In the genomic region with DNA sequence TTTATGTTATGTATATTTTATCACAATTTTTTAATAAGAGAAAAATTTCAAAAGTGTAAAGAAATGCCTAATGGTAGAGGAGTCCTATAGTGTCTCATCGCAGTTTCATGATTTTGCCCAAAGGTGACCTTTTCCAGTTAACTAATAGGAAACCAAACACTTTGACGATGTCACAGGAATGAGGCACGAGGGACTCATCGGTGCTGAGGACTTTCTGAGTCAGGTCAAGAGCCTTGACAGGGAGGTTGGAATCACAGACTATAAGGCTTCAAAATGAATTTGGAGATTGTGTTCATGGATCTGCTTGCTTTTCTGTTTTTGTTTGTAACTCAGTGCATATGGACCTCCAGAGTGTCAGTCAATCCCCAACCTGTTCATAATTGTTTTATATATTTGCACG, we compare ENCODE assay signal across 24 cellular contexts.
"Had no signal": no experiment of that assay in that cellular context is flagged by ENCODE, and none has a peak within 500 bp of the region (broad histone marks: within the 10 kb centered on the region; RNA-seq: fewer than 3 reads in every experiment).

No MANE protein-coding gene starts in this region.

- DNase-seq: activated CD4-positive, alpha-beta T cell treated with anti-CD3 and anti-CD28 coated beads, Interleukin-2, amount 50 U/mL, for 1 hour; activated CD8-positive, alpha-beta T cell treated with anti-CD3 and anti-CD28 coated beads for 36 hours; activated naive CD4-positive, alpha-beta T cell; activated T-cell treated with anti-CD3 and anti-CD28 coated beads, Interleukin-2, amount 50 U/mL, for 4 hours; body of pancreas; cerebellar nuclear complex; colonic mucosa; effector memory CD4-positive, alpha-beta T cell; erythroblast; left cardiac atrium; ovary; stimulated activated CD4-positive, alpha-beta T cell treated with anti-CD3 and anti-CD28 coated beads, Interleukin-12 subunit alpha, Interleukin-12 subunit beta, amount 100 ng/mL, for 4 hours; stimulated activated CD4-positive, alpha-beta T cell treated with anti-CD3 and anti-CD28 coated beads, Interleukin-4, amount 100 ng/mL, for 1 hour; T-helper 2 cell; trophoblast cell had no signal

- H3K4me3 ChIP-seq: body of pancreas, cardiac muscle cell, colonic mucosa, gastroesophageal sphincter, hepatocyte, ovary, skin epidermis had no signal

- H3K27me3 ChIP-seq: body of pancreas, cardiac muscle cell, colonic mucosa, gastroesophageal sphincter, ovary had no signal

- H3K4me1 ChIP-seq: body of pancreas, colonic mucosa, gastroesophageal sphincter had no signal

- ATAC-seq: activated CD8-positive, alpha-beta T cell treated with anti-CD3 and anti-CD28 coated beads for 36 hours; activated naive CD4-positive, alpha-beta T cell treated with anti-CD3 and anti-CD28 coated beads, Interleukin-2, amount 50 U/mL, for 72 hours; activated T-cell treated with anti-CD3 and anti-CD28 coated beads, Interleukin-2, amount 50 U/mL, for 4 hours; body of pancreas; gastroesophageal sphincter; sciatic nerve; stimulated activated effector memory CD8-positive, alpha-beta T cell treated with anti-CD3 and anti-CD28 coated beads, Interleukin-12 subunit alpha, Interleukin-12 subunit beta, amount 100 ng/mL, for 72 hours had no signal

- H3K4me2 ChIP-seq: hepatocyte had no signal

- H3K36me3 ChIP-seq: cardiac muscle cell, colonic mucosa, gastroesophageal sphincter, neutrophil, ovary, thoracic aorta had no signal

- H3K27ac ChIP-seq: body of pancreas, cardiac muscle cell, colonic mucosa, gastroesophageal sphincter, hepatocyte, neutrophil, ovary, skin epidermis, thoracic aorta had no signal

- H3K79me2 ChIP-seq: hepatocyte had no signal
